9 cellular contexts compared by ENCODE assay signal in the genomic region with DNA sequence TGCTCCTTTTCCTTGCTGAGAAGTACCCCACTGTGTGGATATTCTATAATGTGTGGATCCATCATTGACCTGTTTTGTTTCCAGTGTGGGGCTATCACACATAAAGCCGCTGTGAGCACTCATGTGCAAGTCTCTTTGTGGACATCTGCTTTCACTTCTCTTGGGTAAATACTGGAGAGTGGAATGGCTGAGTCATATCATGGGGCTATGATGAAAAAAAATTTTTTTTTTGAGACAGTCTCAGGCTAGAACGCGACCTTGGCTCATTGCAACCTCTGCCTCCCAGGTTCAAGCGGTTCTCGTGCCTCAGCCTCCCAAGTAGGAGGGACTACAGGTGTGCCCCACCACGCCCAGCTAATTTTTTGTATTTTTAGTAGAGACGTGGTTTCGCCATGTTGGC. TPM values are rescaled to one million over a fixed set of nuclear protein-coding genes. Genes with fewer than 3 reads are reported as not detected.
A peak's percentile ranks its signal among the peaks of the same experiment; 100 is the strongest.
DNase-seq lines count a peak whose midpoint lies in the region; ATAC-seq and TF ChIP-seq lines count a peak whose summit lies in the region.
"Had no signal": no experiment of that assay in that cellular context is flagged by ENCODE, and none has a peak within 500 bp of the region (broad histone marks: within the 10 kb centered on the region; RNA-seq: fewer than 3 reads in every experiment).

No MANE protein-coding gene starts in this region.

- H3K4me3 ChIP-seq in astrocyte of the spinal cord (ENCODE audit: low read depth, low read length): no peak overlapping the region

- no peak for ATAC-seq in HG03442 (IDR thresholded peaks at IDR 0.05; ENCODE audit: unreplicated experiment)

- TF ChIP-seq CTCF in astrocyte of the spinal cord (IDR thresholded peaks at IDR 0.05; ENCODE audit: low read depth, low read length): no peak

- DNase-seq in Daoy (ENCODE audit: low read depth) (peak; percentile 75), NCI-H146 (lab: John Stamatoyannopoulos, UW) (peak; percentile 86), astrocyte of the spinal cord (ENCODE audit: low read depth, low spot score) (peak; percentile 83), renal cortical epithelial cell (ENCODE audit: low read depth) (peak; percentile 16), SK-N-DZ (ENCODE audit: low spot score) (no peak), cerebellar nuclear complex (lab: John Stamatoyannopoulos, UW) (no peak)
- DNase-seq: amygdala, NCI-H1105 had no signal

- in situ Hi-C loops in astrocyte of the spinal cord (cut with HindIII; ENCODE audit: low sequenced_read_pairs): no loop called here

RNA-seq across cellular contexts. Expression of gene FAM118A, which starts 7.7 kb away (rescaled TPM):
- total RNA-seq in Daoy (2014; rRNA removed; shearing (Covaris generic)): 8.8 and 10.1 TPM in 2 replicates
- 4.0 and 12.7 TPM in 2 replicates for total RNA-seq in renal cortical epithelial cell
- polyA plus RNA-seq in SK-N-DZ (2014; cell fraction: cytosol; rRNA removed): 10.1 and 12.7 TPM in 2 replicates
- 15.3 and 20.0 TPM in 2 replicates for polyA plus RNA-seq in SK-N-DZ (2014; cell fraction: nucleus; rRNA removed)

RNA-seq across cellular contexts. Expression of gene UPK3A, which starts 17.3 kb away (rescaled TPM):
- not detected in 2 replicates for total RNA-seq in Daoy (2014; rRNA removed; shearing (Covaris generic))
- total RNA-seq in renal cortical epithelial cell: not detected in 2 replicates
- polyA plus RNA-seq in SK-N-DZ (2014; cell fraction: cytosol; rRNA removed): not detected in 2 replicates
- polyA plus RNA-seq in SK-N-DZ (2014; cell fraction: nucleus; rRNA removed): not detected in 2 replicates

Comparison
In these comparisons a context has a peak if more than half of its experiments do, and no peak if none do; other contexts are left out.
1. DNase-seq: peak in Daoy (single experiment), NCI-H146 (single experiment), astrocyte of the spinal cord (single experiment) and renal cortical epithelial cell (single experiment); none in SK-N-DZ (single experiment) and cerebellar nuclear complex (0 of 2).